ENCODE assay signal across 18 cellular contexts in genomic region chr10:113751116-113751728, GRCh38. TPM values are rescaled to one million over a fixed set of nuclear protein-coding genes. Genes with fewer than 3 reads are reported as not detected.
DNase-seq lines count a peak whose midpoint lies in the region; ATAC-seq, FAIRE-seq and TF ChIP-seq lines count a peak whose summit lies in the region.
"Had no signal": no experiment of that assay in that cellular context is flagged by ENCODE, and none has a peak within 500 bp of the region (broad histone marks: within the 10 kb centered on the region; RNA-seq: fewer than 3 reads in every experiment).

PLEKHS1 (plus strand) TSS chr10:113751682; CDS start chr10:113755278, 3,596 bp downstream.

- ATAC-seq in pancreas = peak; percentile 51 to 72 (median 66)
- ATAC-seq in GM18861 (IDR thresholded peaks at IDR 0.05; ENCODE audit: unreplicated experiment) = no peak
- ATAC-seq in HG03378 (IDR thresholded peaks at IDR 0.05; ENCODE audit: unreplicated experiment) = no peak
- ATAC-seq: activated CD4-positive, CD25-positive, alpha-beta regulatory T cell treated with anti-CD3 and anti-CD28 coated beads, Interleukin-2, amount 50 U/mL, for 24 hours; stimulated activated naive B cell treated with anti-CD40 and anti-IgM and Interleukin-4, amounts not matched to agents 10 μg/mL and 1 μg/mL and 100 μg/mL, for 72 hours had no signal

- H3K4me1 ChIP-seq in pancreas = peaks cover 0 to 4% (median 0%) of the 10 kb centered on the region in 3 donors

- H3K27ac ChIP-seq in C4-2B (peak within 1 kb of the TSS; percentile 79), pancreas (peak within 1 kb of the TSS; percentile 13 to 74 (median 47))
- H3K27ac ChIP-seq: KMS-11, upper lobe of left lung had no signal

- no peak within 1 kb of the TSS for H3K4me3 Mint-ChIP-seq in chondrocyte (ENCODE audit: unreplicated experiment)
- H3K4me3 Mint-ChIP-seq: B cell; stimulated activated naive B cell treated with anti-CD40 and anti-IgM and Interleukin-4, amounts not matched to agents 10 μg/mL and 1 μg/mL and 100 μg/mL, for 72 hours; T-helper 1 cell treated with Interleukin-12 subunit alpha and Interleukin-12 subunit beta and Interleukin-4 antibody, amounts not matched to agents 30 μg/mL and 1 μg/mL, for 36 hours had no signal

- no peaks in the 10 kb centered on the region for H3K9me3 Mint-ChIP-seq in chondrocyte (ENCODE audit: low read depth)
- H3K9me3 Mint-ChIP-seq: stimulated activated naive B cell treated with anti-CD40 and anti-IgM and Interleukin-4, amounts not matched to agents 10 μg/mL and 1 μg/mL and 100 μg/mL, for 72 hours; T-helper 1 cell treated with Interleukin-12 subunit alpha and Interleukin-12 subunit beta and Interleukin-4 antibody, amounts not matched to agents 30 μg/mL and 1 μg/mL, for 36 hours had no signal

- peak within 1 kb of the TSS; percentile 43 for H3K27ac Mint-ChIP-seq in chondrocyte (ENCODE audit: unreplicated experiment)
- H3K27ac Mint-ChIP-seq: B cell; stimulated activated naive B cell treated with anti-CD40 and anti-IgM and Interleukin-4, amounts not matched to agents 10 μg/mL and 1 μg/mL and 100 μg/mL, for 72 hours; T-helper 1 cell treated with Interleukin-12 subunit alpha and Interleukin-12 subunit beta and Interleukin-4 antibody, amounts not matched to agents 30 μg/mL and 1 μg/mL, for 36 hours had no signal

- no peaks in the 10 kb centered on the region for H3K36me3 Mint-ChIP-seq in chondrocyte (ENCODE audit: low read depth)
- H3K36me3 Mint-ChIP-seq: stimulated activated naive B cell treated with anti-CD40 and anti-IgM and Interleukin-4, amounts not matched to agents 10 μg/mL and 1 μg/mL and 100 μg/mL, for 72 hours had no signal

- TF ChIP-seq CTCF in C4-2B (conservative IDR thresholded peaks at IDR 0.05) (no peak), chondrocyte (IDR thresholded peaks at IDR 0.05) (no peak), pancreas (IDR thresholded peaks at IDR 0.05) (no peak)

- no peaks in the 10 kb centered on the region for H3K27me3 ChIP-seq in pancreas
- H3K27me3 ChIP-seq: upper lobe of left lung had no signal

- no peaks in the 10 kb centered on the region for H3K9me3 ChIP-seq in pancreas
- H3K9me3 ChIP-seq: upper lobe of left lung had no signal

- peak within 1 kb of the TSS in 3 of 4 donors; percentile 1 to 27 (median 12) for H3K4me3 ChIP-seq in pancreas
- H3K4me3 ChIP-seq: smooth muscle cell, upper lobe of left lung had no signal

- H3K36me3 ChIP-seq in pancreas = no peaks in the 10 kb centered on the region
- H3K36me3 ChIP-seq: upper lobe of left lung had no signal

- no peaks in the 10 kb centered on the region for H3K27me3 Mint-ChIP-seq in chondrocyte (ENCODE audit: low read depth)

- intact Hi-C loops in pancreas (cut with DNase I) = no loop called here

- WGBS in pancreas, 2 donors = 66 to 74% methylated on average over 4 of the region's 4 CpGs

- peaks cover 11% of the 10 kb centered on the region for H3K4me1 Mint-ChIP-seq in chondrocyte (ENCODE audit: low read depth)
- H3K4me1 Mint-ChIP-seq: B cell; stimulated activated naive B cell treated with anti-CD40 and anti-IgM and Interleukin-4, amounts not matched to agents 10 μg/mL and 1 μg/mL and 100 μg/mL, for 72 hours had no signal

- DNase-seq in NCI-H2029 (lab: John Stamatoyannopoulos, UW) (peak; percentile 26), chondrocyte (ENCODE audit: low spot score) (no peak), pancreas (no peak), anterior cingulate cortex (lab: John Stamatoyannopoulos, UW) (no peak), inferior parietal cortex (ENCODE audit: extremely low spot score) (no peak)
- DNase-seq: activated naive CD4-positive, alpha-beta T cell; effector memory CD4-positive, alpha-beta T cell; occipital lobe; stimulated activated naive B cell treated with anti-CD40 and anti-IgM and Interleukin-4, amounts not matched to agents 10 μg/mL and 1 μg/mL and 100 μg/mL, for 72 hours; upper lobe of left lung had no signal

- FAIRE-seq in pancreas (lab: Jason Lieb, UNC) = no peak

RNA-seq across cellular contexts. Expression of gene PLEKHS1, which starts in this region (rescaled TPM):
- not detected in 3 replicates for total RNA-seq in chondrocyte
- 10 to 100 TPM in 4 of 6 donors, 1 to 10 TPM in 2; 6.0 to 28.2 (median 13.1) TPM for total RNA-seq in pancreas
- polyA plus RNA-seq in pancreas = 10 to 100 TPM; 17.2 to 44.6 TPM
- total RNA-seq: B cell, occipital lobe, smooth muscle cell had no signal
- polyA plus RNA-seq: smooth muscle cell had no signal

Comparison
In these comparisons a context has a peak if more than half of its experiments do, and no peak if none do; other contexts are left out.
1. ATAC-seq: peak in pancreas (4 of 4); none in GM18861 (single experiment) and HG03378 (single experiment).